ENCODE assay signal across 8 cellular contexts in the genomic region with DNA sequence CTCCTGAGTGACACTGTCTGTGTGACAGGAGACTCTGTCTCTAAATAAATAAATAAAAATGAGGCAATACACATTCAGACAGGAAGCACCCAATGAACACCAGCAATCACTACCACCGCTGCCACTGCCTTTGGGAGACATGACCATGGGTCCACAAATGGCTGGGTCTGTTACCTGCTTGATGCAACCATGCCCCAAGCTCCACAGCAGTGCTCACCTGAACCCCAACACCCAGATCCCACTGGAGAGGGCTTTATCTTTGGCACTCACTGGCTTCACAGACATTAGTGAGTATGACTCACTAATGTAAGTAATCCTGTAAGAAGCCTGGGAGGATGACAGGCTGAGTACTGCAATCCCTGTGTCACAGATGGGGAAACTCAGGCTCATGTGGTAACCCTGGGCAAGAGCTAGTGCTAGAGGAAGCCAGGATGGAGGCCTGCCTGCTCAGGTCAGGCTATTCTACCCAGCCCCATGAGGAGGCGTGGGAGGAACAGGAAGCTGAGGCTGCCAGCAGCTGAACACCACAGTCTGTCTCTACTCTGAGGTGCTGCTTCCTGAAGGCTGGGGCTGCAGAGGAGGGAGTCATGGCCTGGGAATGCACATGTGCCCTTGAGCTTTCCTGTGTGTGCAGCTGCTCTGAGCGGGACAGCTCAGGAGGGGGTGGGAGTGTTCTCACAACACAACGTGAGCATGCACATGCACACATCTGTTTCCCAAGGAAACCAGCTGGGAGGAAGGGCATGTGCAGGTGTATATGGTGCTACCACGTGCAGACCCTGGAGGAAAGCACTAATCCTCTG. TPM values are rescaled to one million over a fixed set of nuclear protein-coding genes. Genes with fewer than 3 reads are reported as not detected.
A peak's percentile ranks its signal among the peaks of the same experiment; 100 is the strongest.
DNase-seq lines count a peak whose midpoint lies in the region; ATAC-seq, FAIRE-seq and TF ChIP-seq lines count a peak whose summit lies in the region.

No MANE protein-coding gene starts in this region.

- POLR2A ChIA-PET in naive thymus-derived CD8-positive, alpha-beta T cell (lab: Charles Lee) = interaction anchor here (1.0 to 6.8 kb wide), 10 partner anchors 10 to 244 kb away, joined by 3 to 92 read pairs (median 8); a partner anchor contains a TSS

- 0 out of 2 replicates have a peak, but pooled peaks have one; percentile 11 for TF ChIP-seq POLR2A in GM12891 (IDR thresholded peaks at IDR 0.05; ENCODE audit: low read depth, low read length)

- H3K27ac ChIP-seq in epithelial cell of prostate = peak overlapping the region; percentile 90

- peak; percentile 99 for FAIRE-seq in GM12891 (lab: Jason Lieb, UNC)

- peak; percentile 58 for ATAC-seq in HG02798 (IDR thresholded peaks at IDR 0.05; ENCODE audit: poor library complexity, unreplicated experiment)
- peak; percentile 94 to 95 for ATAC-seq in naive thymus-derived CD8-positive, alpha-beta T cell
- ATAC-seq in GM18520 (IDR thresholded peaks at IDR 0.05; ENCODE audit: unreplicated experiment) = no peak

- H3K27ac Mint-ChIP-seq in naive thymus-derived CD8-positive, alpha-beta T cell = peak overlapping the region; percentile 89 to 99 (median 95)

- DNase-seq in GM12891 (ENCODE audit: insufficient read length, low spot score) = peak; percentile 84
- DNase-seq in NOMO-1 treated with dmso at 0.1 percent for 144 hours (lab: John Stamatoyannopoulos, UW; ENCODE audit: unreplicated experiment) = peak; percentile 94
- DNase-seq in activated CD8-positive, alpha-beta memory T cell treated with anti-CD3 and anti-CD28 coated beads, Interleukin-2, amount 50 U/mL, for 48 hours = peak; percentile 79
- DNase-seq in epithelial cell of prostate (ENCODE audit: low read depth, low spot score) = peak; percentile 100
- peak; percentile 43 to 84 (median 64) for DNase-seq in naive thymus-derived CD8-positive, alpha-beta T cell
- peak; percentile 58 for DNase-seq in stimulated activated naive CD4-positive, alpha-beta T cell treated with Interleukin-2 at 50 U/mL for 16 hours (lab: John Stamatoyannopoulos, UW)

- H3K36me3 Mint-ChIP-seq in naive thymus-derived CD8-positive, alpha-beta T cell = peaks cover 0 to 3% (median 0%) of the 10 kb centered on the region in 3 donors

- H3K4me3 Mint-ChIP-seq in naive thymus-derived CD8-positive, alpha-beta T cell = peak overlapping the region; percentile 31 to 89 (median 77)

- H3K4me1 Mint-ChIP-seq in naive thymus-derived CD8-positive, alpha-beta T cell = peaks cover 39 to 76% (median 73%) of the 10 kb centered on the region in 4 donors

- no peaks in the 10 kb centered on the region for H3K27me3 Mint-ChIP-seq in naive thymus-derived CD8-positive, alpha-beta T cell

- no peaks in the 10 kb centered on the region for H3K9me3 Mint-ChIP-seq in naive thymus-derived CD8-positive, alpha-beta T cell

TF ChIP-seq in GM12891, 5 proteins besides CTCF, POLR2A, EP300 and RAD21:
- TF ChIP-seq SPI1 (IDR thresholded peaks at IDR 0.05; ENCODE audit: low read depth, low read length) = 0 out of 2 replicates have a peak, but pooled peaks have one; percentile 13
- no peak for TF ChIP-seq TAF1 (IDR thresholded peaks at IDR 0.05; ENCODE audit: low read depth, low read length)
- no peak for TF ChIP-seq POU2F2 (IDR thresholded peaks at IDR 0.05; ENCODE audit: low read depth, low read length)
- TF ChIP-seq PAX5 (IDR thresholded peaks at IDR 0.05; ENCODE audit: insufficient read depth, low read length, severe bottlenecking) = no peak
- TF ChIP-seq POLR2AphosphoS5 (IDR thresholded peaks at IDR 0.05; ENCODE audit: low read depth, low read length) = no peak
TF ChIP-seq in GM12891: peak in this region for 1.

RNA-seq across cellular contexts. Expression of a gene that starts 43.0 kb away (rescaled TPM):
- 8.9 TPM for polyA plus RNA-seq in GM12891 (2012; ENCODE audit: low read depth, missing spikeins)
- 10 to 100 TPM; 16.2 to 17.7 TPM for total RNA-seq in naive thymus-derived CD8-positive, alpha-beta T cell
- 10 to 100 TPM in 1 of 3 donors, 1 to 10 TPM in 2; 4.5 to 14.2 (median 8.5) TPM for polyA plus RNA-seq in naive thymus-derived CD8-positive, alpha-beta T cell
